ENCODE assay signal across 19 cellular contexts in the genomic region with DNA sequence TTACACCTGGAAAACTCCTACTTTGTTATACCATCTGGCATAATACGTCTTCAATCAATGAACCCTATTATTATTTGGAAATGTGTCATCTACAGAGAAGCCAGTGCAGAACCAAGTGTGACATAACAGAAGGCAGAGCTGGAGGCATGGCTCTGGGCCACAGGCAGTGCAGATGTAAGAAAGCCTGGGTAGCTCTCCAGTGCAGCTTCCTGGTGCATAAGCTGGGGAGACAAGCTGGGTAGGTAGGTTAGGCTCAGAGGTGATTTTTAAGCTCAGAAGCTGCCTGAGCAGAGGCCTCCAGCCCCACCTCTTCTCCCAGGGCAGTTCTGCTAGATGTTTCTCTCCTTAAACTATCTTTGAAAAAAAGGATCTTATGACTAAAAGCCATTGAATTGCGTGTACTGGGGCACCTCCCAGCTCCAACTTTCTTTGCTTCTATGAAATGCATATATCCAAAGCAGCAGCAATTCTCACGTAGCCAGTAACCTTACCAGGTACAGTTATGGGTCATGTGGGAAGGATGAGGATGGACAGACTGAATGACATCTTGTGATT. TPM values are rescaled to one million over a fixed set of nuclear protein-coding genes. Genes with fewer than 3 reads are reported as not detected.
"Had no signal": no experiment of that assay in that cellular context is flagged by ENCODE, and none has a peak within 500 bp of the region (broad histone marks: within the 10 kb centered on the region; RNA-seq: fewer than 3 reads in every experiment).

No MANE protein-coding gene starts in this region.

- DNase-seq: activated CD4-positive, alpha-beta T cell treated with anti-CD3 and anti-CD28 coated beads, Interleukin-2, amount 50 U/mL, for 4 hours; activated gamma-delta T cell; activated T-cell treated with anti-CD3 and anti-CD28 coated beads, Interleukin-2, amount 50 U/mL, for 72 hours; adrenal gland; effector CD8-positive, alpha-beta T cell; gastrocnemius medialis; heart right ventricle; kidney glomerular epithelial cell; left ventricle myocardium inferior; mammary epithelial cell; midbrain; nephron progenitor cell; stimulated activated CD4-positive, alpha-beta T cell treated with anti-CD3 and anti-CD28 coated beads, Interleukin-2, amount 100 ng/mL, for 24 hours; upper lobe of left lung had no signal

- H3K27me3 ChIP-seq: adrenal gland, gastrocnemius medialis, heart right ventricle, right atrium auricular region, upper lobe of left lung had no signal

- ATAC-seq: activated naive CD4-positive, alpha-beta T cell treated with anti-CD3 and anti-CD28 coated beads, Interleukin-2, amount 50 U/mL, for 72 hours; activated T-cell treated with anti-CD3 and anti-CD28 coated beads, Interleukin-2, amount 50 U/mL, for 72 hours; gastrocnemius medialis; heart right ventricle had no signal

- H3K4me3 ChIP-seq: adrenal gland, gastrocnemius medialis, heart right ventricle, left ventricle myocardium inferior, right atrium auricular region, upper lobe of left lung had no signal

- H3K9me3 ChIP-seq: adrenal gland, gastrocnemius medialis, right atrium auricular region, upper lobe of left lung had no signal

- H3K27ac ChIP-seq: adrenal gland, gastrocnemius medialis, heart right ventricle, left ventricle myocardium inferior, right atrium auricular region, upper lobe of left lung had no signal

- H3K36me3 ChIP-seq: adrenal gland, gastrocnemius medialis, heart right ventricle, left ventricle myocardium inferior, right atrium auricular region, upper lobe of left lung had no signal

RNA-seq across cellular contexts. Expression of a gene that starts 30.7 kb away (rescaled TPM):
- total RNA-seq: activated CD8-positive, alpha-beta memory T cell treated with anti-CD3 and anti-CD28 coated beads for 36 hours; activated naive CD4-positive, alpha-beta T cell treated with anti-CD3 and anti-CD28 coated beads, Interleukin-2, amount 50 U/mL, for 72 hours; activated T-cell treated with anti-CD3 and anti-CD28 coated beads, Interleukin-2, amount 50 U/mL, for 72 hours; endothelial cell of umbilical vein; heart right ventricle; left ventricle myocardium inferior; progenitor cell of endocrine pancreas; right atrium auricular region had no signal
